Comparison of ENCODE assay signal across 18 cellular contexts in the genomic region with DNA sequence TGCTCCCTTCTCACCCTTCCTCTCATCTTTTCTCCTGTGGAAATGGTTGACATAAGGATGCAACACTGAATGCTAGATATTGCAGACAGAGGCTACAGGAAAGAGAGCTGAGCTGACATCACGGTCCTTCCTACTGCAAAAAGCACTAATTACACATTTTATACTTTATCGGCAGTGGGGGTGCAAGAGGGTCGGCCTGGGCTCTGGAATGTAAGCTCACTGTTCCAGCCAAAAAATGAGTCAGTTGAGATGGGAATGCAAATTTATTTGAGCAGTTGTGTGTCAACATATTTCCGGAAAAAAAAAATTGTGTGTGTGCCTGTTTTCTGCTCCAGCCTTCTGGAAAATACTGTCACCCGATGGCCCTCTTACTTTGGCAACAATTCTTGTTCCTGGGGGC. TPM values are rescaled to one million over a fixed set of nuclear protein-coding genes. Genes with fewer than 3 reads are reported as not detected.
DNase-seq lines count a peak whose midpoint lies in the region; ATAC-seq and TF ChIP-seq lines count a peak whose summit lies in the region.
"Had no signal": no experiment of that assay in that cellular context is flagged by ENCODE, and none has a peak within 500 bp of the region (broad histone marks: within the 10 kb centered on the region; RNA-seq: fewer than 3 reads in every experiment).

No MANE protein-coding gene starts in this region.

- TF ChIP-seq CTCF in heart left ventricle (IDR thresholded peaks at IDR 0.05) = no peak
- no peak for TF ChIP-seq CTCF in lower lobe of right lung (IDR thresholded peaks at IDR 0.05)
- TF ChIP-seq CTCF in vagina (IDR thresholded peaks at IDR 0.05) = no peak

- TF ChIP-seq POLR2A in heart left ventricle (IDR thresholded peaks at IDR 0.05) = no peak
- no peak for TF ChIP-seq POLR2A in vagina (IDR thresholded peaks at IDR 0.05)

- peak in 1 of 4 donors; percentile 48 for ATAC-seq in heart left ventricle
- no peak for ATAC-seq in Right ventricle myocardium inferior
- ATAC-seq in lower lobe of right lung = no peak
- ATAC-seq in stimulated activated naive CD8-positive, alpha-beta T cell treated with anti-CD3 and anti-CD28 coated beads, Interleukin-15, Interleukin-2, amounts not matched to agents 100 U/mL and 50 U/mL, for 24 hours = no peak
- ATAC-seq: T-cell had no signal

- 41 to 65% (median 52%) methylated on average over 5 of the region's 5 CpGs for WGBS in heart left ventricle, 4 donors

- H3K9me3 ChIP-seq in heart left ventricle (peaks cover 0 to 9% (median 3%) of the 10 kb centered on the region in 12 donors), lower lobe of right lung (no peaks in the 10 kb centered on the region), vagina (no peaks in the 10 kb centered on the region)
- H3K9me3 ChIP-seq: colonic mucosa, Peyer's patch had no signal

- H3K27ac ChIP-seq in heart left ventricle = peak overlapping the region in 10 of 12 donors; percentile 21 to 64 (median 47)
- H3K27ac ChIP-seq in lower lobe of right lung = peak overlapping the region; percentile 67
- H3K27ac ChIP-seq in vagina = peak overlapping the region; percentile 42
- H3K27ac ChIP-seq: colonic mucosa had no signal

- H3K4me3 ChIP-seq in heart left ventricle = no peak overlapping the region
- no peak overlapping the region for H3K4me3 ChIP-seq in lower lobe of right lung
- no peak overlapping the region for H3K4me3 ChIP-seq in vagina
- H3K4me3 ChIP-seq: colonic mucosa, Peyer's patch had no signal

- H3K4me1 ChIP-seq in heart left ventricle (peaks cover 0 to 3% (median 0%) of the 10 kb centered on the region in 12 donors), lower lobe of right lung (no peaks in the 10 kb centered on the region), vagina (no peaks in the 10 kb centered on the region)
- H3K4me1 ChIP-seq: colonic mucosa, Peyer's patch had no signal

- no peaks in the 10 kb centered on the region for H3K27me3 ChIP-seq in heart left ventricle
- no peaks in the 10 kb centered on the region for H3K27me3 ChIP-seq in lower lobe of right lung (ENCODE audit: low read depth)
- H3K27me3 ChIP-seq in vagina = no peaks in the 10 kb centered on the region
- H3K27me3 ChIP-seq: colonic mucosa, Peyer's patch had no signal

- DNase-seq in heart left ventricle (no peak), Right ventricle myocardium inferior (ENCODE audit: missing footprints) (no peak), dermis microvascular lymphatic vessel endothelial cell (ENCODE audit: low read depth in 2 of 2) (peak; percentile 14 to 67), lower lobe of right lung (no peak), vagina (ENCODE audit: extremely low spot score in 2 of 2) (no peak)
- no peak for DNase-seq in activated CD4-positive, alpha-beta T cell treated with anti-CD3 and anti-CD28 coated beads, Interleukin-2, amount 50 U/mL, for 1 hour
- no peak for DNase-seq in stimulated activated CD4-positive, alpha-beta T cell treated with anti-CD3 and anti-CD28 coated beads, Interleukin-12 subunit alpha, Interleukin-12 subunit beta, amount 100 ng/mL, for 4 hours
- no peak for DNase-seq in stimulated activated naive CD8-positive, alpha-beta T cell treated with anti-CD3 and anti-CD28 coated beads, Interleukin-15, Interleukin-2, amounts not matched to agents 100 U/mL and 50 U/mL, for 24 hours
- DNase-seq: 8988T; activated CD4-positive, CD25-positive, alpha-beta regulatory T cell; activated CD8-positive, alpha-beta memory T cell treated with anti-CD3 and anti-CD28 coated beads, Interleukin-2, amount 50 U/mL, for 4 hours; CD4-positive, alpha-beta T cell; colonic mucosa; DND-41; NCI-H2029; NCI-H526; Peyer's patch; T-cell had no signal

- H3K36me3 ChIP-seq in heart left ventricle (no peaks in the 10 kb centered on the region), lower lobe of right lung (no peaks in the 10 kb centered on the region), vagina (no peaks in the 10 kb centered on the region)
- H3K36me3 ChIP-seq: colonic mucosa, Peyer's patch had no signal

- intact Hi-C loops in heart left ventricle (cut with DNase I) = no loop called here
- intact Hi-C loops in Right ventricle myocardium inferior (cut with DNase I) = no loop called here
- intact Hi-C loops in lower lobe of right lung (cut with DNase I) = no loop called here
- intact Hi-C loops in vagina (cut with DNase I) = no loop called here

RNA-seq across cellular contexts. Expression of a gene that starts 14.1 kb away (rescaled TPM):
- total RNA-seq in heart left ventricle (10 to 100 TPM; 16.3 to 38.3 (median 32.4) TPM), Right ventricle myocardium inferior (23.8 TPM), dermis microvascular lymphatic vessel endothelial cell (3.3 and 7.1 TPM in 2 replicates), lower lobe of right lung (50.8 TPM), vagina (103 TPM)
- polyA plus RNA-seq in heart left ventricle = 1 to 10 TPM; 8.0 to 8.3 TPM

Comparison
In these comparisons a context has a peak if more than half of its experiments do, and no peak if none do; other contexts are left out.
1. DNase-seq: peak in dermis microvascular lymphatic vessel endothelial cell (2 of 2); none in heart left ventricle (0 of 5), Right ventricle myocardium inferior (single experiment), lower lobe of right lung (single experiment), vagina (0 of 2), activated CD4-positive, alpha-beta T cell treated with anti-CD3 and anti-CD28 coated beads, Interleukin-2, amount 50 U/mL, for 1 hour (single experiment), stimulated activated CD4-positive, alpha-beta T cell treated with anti-CD3 and anti-CD28 coated beads, Interleukin-12 subunit alpha, Interleukin-12 subunit beta, amount 100 ng/mL, for 4 hours (single experiment) and stimulated activated naive CD8-positive, alpha-beta T cell treated with anti-CD3 and anti-CD28 coated beads, Interleukin-15, Interleukin-2, amounts not matched to agents 100 U/mL and 50 U/mL, for 24 hours (single experiment).
2. Peak in every context shown above with its lines, with median percentiles within 50 percentile points of each other: H3K27ac ChIP-seq.